2 cellular contexts compared by ENCODE assay signal in genomic region chr2:1736045-1736444, GRCh38.
TF ChIP-seq lines count a peak whose summit lies in the region.

No MANE protein-coding gene starts in this region.

TF ChIP-seq in SK-N-SH, 30 proteins besides CTCF, POLR2A, EP300 and RAD21 (continued from another document):
- TF ChIP-seq PBX3 (IDR thresholded peaks at IDR 0.05) (no peak), POLR2AphosphoS5 (IDR thresholded peaks at IDR 0.05; ENCODE audit: low read depth, low read length) (no peak), USF2 (IDR thresholded peaks at IDR 0.05; ENCODE audit: borderline replicate concordance, low read depth, low read length) (no peak), CHD2 (IDR thresholded peaks at IDR 0.05; ENCODE audit: low read length, partially characterized antibody) (no peak), YY1 (IDR thresholded peaks at IDR 0.05; ENCODE audit: low read depth) (no peak), IRF3 (IDR thresholded peaks at IDR 0.05; ENCODE audit: low read depth, low read length) (no peak), FOXM1 (IDR thresholded peaks at IDR 0.05; ENCODE audit: low read depth) (no peak), MXI1 (IDR thresholded peaks at IDR 0.05; ENCODE audit: low read depth, low read length) (no peak), ELF1 (IDR thresholded peaks at IDR 0.05) (no peak), REST (IDR thresholded peaks at IDR 0.05; ENCODE audit: low read depth, low read length) (no peak), JUND (IDR thresholded peaks at IDR 0.05) (no peak), ZBTB33 (IDR thresholded peaks at IDR 0.05; ENCODE audit: borderline replicate concordance, low read depth) (no peak), FOXJ3 (CRISPR knock-in tag; IDR thresholded peaks at IDR 0.05) (no peak), EZH2phosphoT487 (IDR thresholded peaks at IDR 0.05; ENCODE audit: borderline replicate concordance, low read depth) (no peak), GABPA (IDR thresholded peaks at IDR 0.05; ENCODE audit: low read depth) (no peak), RFX5 (IDR thresholded peaks at IDR 0.05; ENCODE audit: low read length) (no peak)

TF ChIP-seq in SK-N-SH treated with all-trans-retinoic acid at 6 μM for 48 hours, 23 proteins besides CTCF, POLR2A, EP300 and RAD21:
- TF ChIP-seq CSRNP3 (CRISPR knock-in tag; IDR thresholded peaks at IDR 0.05) = no peak
- no peak for TF ChIP-seq ARNTL (CRISPR knock-in tag; IDR thresholded peaks at IDR 0.05; ENCODE audit: borderline replicate concordance, low read depth)
- no peak for TF ChIP-seq PPARA (CRISPR knock-in tag; IDR thresholded peaks at IDR 0.05; ENCODE audit: borderline replicate concordance)
- no peak for TF ChIP-seq TOX (CRISPR knock-in tag; IDR thresholded peaks at IDR 0.05; ENCODE audit: borderline replicate concordance)
- no peak for TF ChIP-seq ZNF565 (CRISPR knock-in tag; conservative IDR thresholded peaks at IDR 0.05; ENCODE audit: low read depth)
- no peak for TF ChIP-seq ZFP3 (CRISPR knock-in tag; IDR thresholded peaks at IDR 0.05)
- no peak for TF ChIP-seq TCF4 (CRISPR knock-in tag; IDR thresholded peaks at IDR 0.05; ENCODE audit: borderline replicate concordance)
- TF ChIP-seq CREB5 (CRISPR knock-in tag; IDR thresholded peaks at IDR 0.05; ENCODE audit: low read depth) = no peak
- TF ChIP-seq GLIS3 (CRISPR knock-in tag; IDR thresholded peaks at IDR 0.05) = no peak
- no peak for TF ChIP-seq BACH2 (CRISPR knock-in tag; IDR thresholded peaks at IDR 0.05; ENCODE audit: borderline replicate concordance)
- no peak for TF ChIP-seq ZC3H10 (CRISPR knock-in tag; IDR thresholded peaks at IDR 0.05)
- no peak for TF ChIP-seq ZNF70 (CRISPR knock-in tag; IDR thresholded peaks at IDR 0.05)
- TF ChIP-seq ZFP30 (CRISPR knock-in tag; IDR thresholded peaks at IDR 0.05) = no peak
TF ChIP-seq in SK-N-SH treated with all-trans-retinoic acid at 6 μM for 48 hours: peak in this region for 0.
